Comparison of ENCODE assay signal across 23 cellular contexts in genomic region chr5:45179686-45180085, GRCh38.
"Had no signal": no experiment of that assay in that cellular context is flagged by ENCODE, and none has a peak within 500 bp of the region (broad histone marks: within the 10 kb centered on the region; RNA-seq: fewer than 3 reads in every experiment).

No MANE protein-coding gene starts in this region.

- ATAC-seq: mucosa of descending colon; naive thymus-derived CD4-positive, alpha-beta T cell; natural killer cell treated with Interleukin-12 subunit alpha and Interleukin-12 subunit beta and Interleukin-15 and Interleukin-18, amount 100 ng/mL, for 72 hours; stimulated activated naive B cell treated with anti-CD40 and anti-IgM and Interleukin-4, amounts not matched to agents 10 μg/mL and 1 μg/mL and 100 μg/mL, for 72 hours; stimulated activated naive CD8-positive, alpha-beta T cell treated with anti-CD3 and anti-CD28 coated beads, Interleukin-15, Interleukin-2, amounts not matched to agents 100 U/mL and 50 U/mL, for 24 hours had no signal

- H3K4me3 ChIP-seq: hepatocyte, left ventricle myocardium inferior, lung, mucosa of descending colon, ovary, right atrium auricular region, right lobe of liver, smooth muscle cell, stomach, testis, thyroid gland, transverse colon, upper lobe of left lung, vagina had no signal

- H3K4me1 Mint-ChIP-seq: naive thymus-derived CD4-positive, alpha-beta T cell; stimulated activated naive B cell treated with anti-CD40 and anti-IgM and Interleukin-4, amounts not matched to agents 10 μg/mL and 1 μg/mL and 100 μg/mL, for 72 hours had no signal

- H3K27ac Mint-ChIP-seq: naive thymus-derived CD4-positive, alpha-beta T cell; natural killer cell treated with Interleukin-12 subunit alpha and Interleukin-12 subunit beta and Interleukin-15 and Interleukin-18, amount 100 ng/mL, for 72 hours; progenitor cell of endocrine pancreas; stimulated activated naive B cell treated with anti-CD40 and anti-IgM and Interleukin-4, amounts not matched to agents 10 μg/mL and 1 μg/mL and 100 μg/mL, for 72 hours had no signal

- H3K27me3 Mint-ChIP-seq: naive thymus-derived CD4-positive, alpha-beta T cell; natural killer cell treated with Interleukin-12 subunit alpha and Interleukin-12 subunit beta and Interleukin-15 and Interleukin-18, amount 100 ng/mL, for 72 hours; progenitor cell of endocrine pancreas; stimulated activated naive B cell treated with anti-CD40 and anti-IgM and Interleukin-4, amounts not matched to agents 10 μg/mL and 1 μg/mL and 100 μg/mL, for 72 hours had no signal

- H3K4me1 ChIP-seq: stomach, testis, thyroid gland, transverse colon, upper lobe of left lung, vagina had no signal

- H3K79me2 ChIP-seq: hepatocyte had no signal

- H3K4me2 ChIP-seq: hepatocyte, smooth muscle cell had no signal

- H2AFZ ChIP-seq: hepatocyte had no signal

- H3K27me3 ChIP-seq: hepatocyte, ovary, right atrium auricular region, right lobe of liver, stomach, testis, thyroid gland, transverse colon, upper lobe of left lung, vagina had no signal

- H3K36me3 ChIP-seq: left ventricle myocardium inferior, ovary, right atrium auricular region, right lobe of liver, stomach, thyroid gland, transverse colon, upper lobe of left lung, vagina had no signal

- H3K9me3 Mint-ChIP-seq: stimulated activated naive B cell treated with anti-CD40 and anti-IgM and Interleukin-4, amounts not matched to agents 10 μg/mL and 1 μg/mL and 100 μg/mL, for 72 hours had no signal

- H3K27ac ChIP-seq: hepatocyte, left ventricle myocardium inferior, ovary, right atrium auricular region, right lobe of liver, stomach, testis, thyroid gland, transverse colon, upper lobe of left lung, vagina had no signal

- DNase-seq: islet precursor cell; left ventricle myocardium inferior; midbrain; mucosa of descending colon; naive thymus-derived CD4-positive, alpha-beta T cell; ovary; right lobe of liver; stimulated activated CD4-positive, alpha-beta T cell treated with anti-CD3 and anti-CD28 coated beads, Interleukin-1b, Interleukin-23, amount 100 ng/mL, for 48 hours; stimulated activated CD4-positive, alpha-beta T cell treated with anti-CD3 and anti-CD28 coated beads, Interleukin-4, amount 100 ng/mL, for 1 hour; stimulated activated naive B cell treated with anti-CD40 and anti-IgM and Interleukin-4, amounts not matched to agents 10 μg/mL and 1 μg/mL and 100 μg/mL, for 72 hours; stimulated activated naive CD8-positive, alpha-beta T cell treated with anti-CD3 and anti-CD28 coated beads, Interleukin-15, Interleukin-2, amounts not matched to agents 100 U/mL and 50 U/mL, for 24 hours; stomach; testis; thyroid gland; transverse colon; upper lobe of left lung had no signal

- H3K36me3 Mint-ChIP-seq: naive thymus-derived CD4-positive, alpha-beta T cell; natural killer cell treated with Interleukin-12 subunit alpha and Interleukin-12 subunit beta and Interleukin-15 and Interleukin-18, amount 100 ng/mL, for 72 hours; stimulated activated naive B cell treated with anti-CD40 and anti-IgM and Interleukin-4, amounts not matched to agents 10 μg/mL and 1 μg/mL and 100 μg/mL, for 72 hours had no signal

- H3K4me3 Mint-ChIP-seq: naive thymus-derived CD4-positive, alpha-beta T cell; natural killer cell treated with Interleukin-12 subunit alpha and Interleukin-12 subunit beta and Interleukin-15 and Interleukin-18, amount 100 ng/mL, for 72 hours; stimulated activated naive B cell treated with anti-CD40 and anti-IgM and Interleukin-4, amounts not matched to agents 10 μg/mL and 1 μg/mL and 100 μg/mL, for 72 hours had no signal
